Comparison of ENCODE assay signal across 8 cellular contexts in the genomic region with DNA sequence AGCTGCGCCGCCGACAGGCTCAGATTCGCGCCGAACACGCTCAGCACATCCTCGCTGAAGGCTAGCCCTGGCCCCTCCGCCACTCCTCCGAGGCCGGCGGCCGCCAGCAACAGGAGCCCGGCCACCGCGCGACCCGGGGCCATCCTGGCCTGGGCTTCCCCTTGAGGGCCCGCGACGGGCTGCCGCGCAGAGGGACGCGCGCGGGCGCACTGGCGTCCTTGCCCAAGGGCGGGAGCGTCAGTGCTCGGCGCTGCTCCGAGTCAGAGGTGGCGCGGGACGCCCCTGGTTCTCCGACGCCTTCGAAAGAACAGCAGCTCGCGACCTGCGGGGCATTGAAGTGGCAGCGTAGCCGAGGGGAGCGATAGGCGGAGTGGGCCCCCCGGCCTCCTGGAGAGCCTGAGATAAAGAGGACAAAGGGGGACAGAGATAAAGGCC. TPM values are rescaled to one million over a fixed set of nuclear protein-coding genes. Genes with fewer than 3 reads are reported as not detected.
DNase-seq lines count a peak whose midpoint lies in the region; ATAC-seq and TF ChIP-seq lines count a peak whose summit lies in the region.

No MANE protein-coding gene starts in this region.

- no peaks in the 10 kb centered on the region for H3K79me2 ChIP-seq in neural progenitor cell (ENCODE audit: low read depth)

- H3K4me1 ChIP-seq in NT2/D1 (ENCODE audit: insufficient read depth, insufficient read length) = no peaks in the 10 kb centered on the region
- H3K4me1 ChIP-seq in neural progenitor cell = peaks cover 16% of the 10 kb centered on the region
- H3K4me1 ChIP-seq in subcutaneous abdominal adipose tissue (ENCODE audit: control insufficient read depth in 5 of 5, insufficient read depth in 5 of 5, low read length in 5 of 5) = peaks cover 0 to 27% (median 20%) of the 10 kb centered on the region in 5 donors

- no peaks in the 10 kb centered on the region for H3K9me3 Mint-ChIP-seq in neural progenitor cell

- no peaks in the 10 kb centered on the region for H3K36me3 Mint-ChIP-seq in neural progenitor cell

- H2AFZ ChIP-seq in neural progenitor cell (replicated peaks) = peak overlapping the region; percentile 93

- H3K4me2 ChIP-seq in neural progenitor cell = peak overlapping the region; percentile 84

- H3K4me3 ChIP-seq in NT2/D1 (ENCODE audit: insufficient read length, low read depth) (peak overlapping the region; percentile 47), fibroblast of pulmonary artery (replicated peaks; ENCODE audit: low read depth, low read length) (peak overlapping the region; percentile 88), neural progenitor cell (peak overlapping the region; percentile 56), subcutaneous abdominal adipose tissue (ENCODE audit: low read depth in 1 of 5, low read length in 5 of 5) (peak overlapping the region; percentile 61 to 92 (median 88))

- H3K27me3 ChIP-seq in NT2/D1 (ENCODE audit: insufficient read depth, insufficient read length) = peaks cover 30% of the 10 kb centered on the region
- peaks cover 51% of the 10 kb centered on the region for H3K27me3 ChIP-seq in neural progenitor cell
- no peaks in the 10 kb centered on the region for H3K27me3 ChIP-seq in subcutaneous abdominal adipose tissue (ENCODE audit: control insufficient read depth in 5 of 5, insufficient read depth in 4 of 5, low read length in 5 of 5)

- H3K4me1 Mint-ChIP-seq in neural progenitor cell = peaks cover 12% of the 10 kb centered on the region

- DNase-seq in AG08395 (ENCODE audit: low spot score) (peak; percentile 37), NT2/D1 (ENCODE audit: low read depth, low spot score) (no peak), activated T-helper 1 cell treated with Interleukin-2 at 50 U/mL for 16 hours (ENCODE audit: low read depth) (peak; percentile 50), fibroblast of pulmonary artery (ENCODE audit: low read depth) (peak; percentile 55), neural progenitor cell (ENCODE audit: low spot score) (peak; percentile 79)

- no peak overlapping the region for H3K27ac Mint-ChIP-seq in neural progenitor cell

- peak overlapping the region; percentile 72 for H3K9ac ChIP-seq in NT2/D1 (ENCODE audit: insufficient read length, low read depth)
- H3K9ac ChIP-seq in neural progenitor cell = no peak overlapping the region
- H3K9ac ChIP-seq in subcutaneous abdominal adipose tissue (ENCODE audit: low read length in 5 of 5) = peak overlapping the region in 4 of 5 donors; percentile 67 to 83 (median 80)

- H3F3A ChIP-seq in neural progenitor cell (ENCODE audit: low read depth) = peaks cover 27% of the 10 kb centered on the region

- H3K27me3 Mint-ChIP-seq in neural progenitor cell (ENCODE audit: insufficient read depth, low read depth) = peaks cover 2% of the 10 kb centered on the region

- TF ChIP-seq CTCF in fibroblast of pulmonary artery (IDR thresholded peaks at IDR 0.05; ENCODE audit: low read length, missing control alignments) (no peak), neural progenitor cell (IDR thresholded peaks at IDR 0.05) (no peak)

- H3K36me3 ChIP-seq in NT2/D1 (ENCODE audit: insufficient read depth, insufficient read length, low read length) (no peaks in the 10 kb centered on the region), neural progenitor cell (no peaks in the 10 kb centered on the region), subcutaneous abdominal adipose tissue (ENCODE audit: control insufficient read depth in 5 of 5, insufficient read depth in 5 of 5, low read length in 5 of 5) (no peaks in the 10 kb centered on the region)

- no peaks in the 10 kb centered on the region for H4K20me1 ChIP-seq in neural progenitor cell (ENCODE audit: low read depth)

- H3K27ac ChIP-seq in neural progenitor cell (no peak overlapping the region), subcutaneous abdominal adipose tissue (ENCODE audit: low read depth, low read length) (peak overlapping the region; percentile 42)

- H3K4me3 Mint-ChIP-seq in neural progenitor cell = peak overlapping the region; percentile 88

- H3K9me3 ChIP-seq in NT2/D1 (ENCODE audit: insufficient read depth, low read length) (no peaks in the 10 kb centered on the region), neural progenitor cell (ENCODE audit: low read depth) (no peaks in the 10 kb centered on the region), subcutaneous abdominal adipose tissue (ENCODE audit: control insufficient read depth in 5 of 5, low read length in 5 of 5) (no peaks in the 10 kb centered on the region)

- ATAC-seq in GM18858 (IDR thresholded peaks at IDR 0.05; ENCODE audit: unreplicated experiment) (peak; percentile 30), HG03060 (IDR thresholded peaks at IDR 0.05; ENCODE audit: low read depth, unreplicated experiment) (peak; percentile 21)

RNA-seq across cellular contexts. Expression of a gene that starts 0.7 kb away (rescaled TPM):
- 6.9 and 7.3 TPM in 2 replicates for total RNA-seq in neural progenitor cell (ENCODE audit: low replicate concordance)
